In genomic region chr10:63986536-63986935, GRCh38 we compare ENCODE assay signal across 33 cellular contexts.
"Had no signal": no experiment of that assay in that cellular context is flagged by ENCODE, and none has a peak within 500 bp of the region (broad histone marks: within the 10 kb centered on the region; RNA-seq: fewer than 3 reads in every experiment).

No MANE protein-coding gene starts in this region.

- H3K4me1 Mint-ChIP-seq: activated naive CD4-positive, alpha-beta T cell treated with anti-CD3 and anti-CD28 coated beads, Interleukin-2, amount 50 U/mL, for 24 hours; activated naive CD8-positive, alpha-beta T cell treated with anti-CD3 and anti-CD28 coated beads for 36 hours; activated naive CD8-positive, alpha-beta T cell treated with anti-CD3 and anti-CD28 coated beads, Interleukin-2, amount 50 U/mL, for 24 hours; T-helper 17 cell had no signal

- H3K9me3 ChIP-seq: adrenal gland, body of pancreas, esophagus squamous epithelium had no signal

- FAIRE-seq: colon had no signal

- DNase-seq: activated B cell treated with CpG ODN at 0.5 μM for 24 hours; activated CD4-positive, alpha-beta T cell treated with anti-CD3 and anti-CD28 coated beads for 48 hours; activated CD4-positive, alpha-beta T cell treated with anti-CD3 and anti-CD28 coated beads, Interleukin-2, amount 50 U/mL, for 1 hour; activated CD4-positive, alpha-beta T cell treated with anti-CD3 and anti-CD28 coated beads, Interleukin-2, amount 50 U/mL, for 48 hours; activated CD8-positive, alpha-beta memory T cell treated with anti-CD3 and anti-CD28 coated beads for 24 hours; activated CD8-positive, alpha-beta T cell treated with anti-CD3 and anti-CD28 coated beads for 36 hours; activated effector memory CD4-positive, alpha-beta T cell treated with anti-CD3 and anti-CD28 coated beads, Interleukin-2, amount 50 U/mL, for 16 hours; activated naive CD4-positive, alpha-beta T cell treated with anti-CD3 and anti-CD28 coated beads for 36 hours; activated naive CD8-positive, alpha-beta T cell treated with anti-CD3 and anti-CD28 coated beads for 36 hours; activated naive CD8-positive, alpha-beta T cell treated with anti-CD3 and anti-CD28 coated beads, Interleukin-2, amount 50 U/mL, for 24 hours; activated T-cell treated with anti-CD3 and anti-CD28 coated beads, Interleukin-2, amount 50 U/mL, for 48 hours; adrenal gland; amygdala; aorta; body of pancreas; cortex of kidney; dermis blood vessel endothelial cell; effector CD4-positive, alpha-beta T cell; effector memory CD8-positive, alpha-beta T cell; erythroblast; esophagus squamous epithelium; foreskin melanocyte; T-helper 1 cell; T-helper 17 cell; T1000; WERI-Rb-1 had no signal

- ATAC-seq: activated CD4-positive, CD25-positive, alpha-beta regulatory T cell treated with anti-CD3 and anti-CD28 coated beads, Interleukin-2, amount 50 U/mL, for 24 hours; activated CD8-positive, alpha-beta T cell treated with anti-CD3 and anti-CD28 coated beads for 36 hours; activated naive CD8-positive, alpha-beta T cell treated with anti-CD3 and anti-CD28 coated beads, Interleukin-2, amount 50 U/mL, for 24 hours; body of pancreas; effector memory CD8-positive, alpha-beta T cell; gastroesophageal sphincter; T-helper 17 cell had no signal

- H3K4me1 ChIP-seq: adrenal gland, body of pancreas, esophagus squamous epithelium, gastroesophageal sphincter had no signal

- H3K36me3 ChIP-seq: adrenal gland, esophagus squamous epithelium, gastroesophageal sphincter, WERI-Rb-1 had no signal

- H3K27ac Mint-ChIP-seq: activated B cell treated with CpG ODN at 0.5 μM for 24 hours; activated CD8-positive, alpha-beta T cell treated with anti-CD3 and anti-CD28 coated beads for 36 hours; activated naive CD4-positive, alpha-beta T cell treated with anti-CD3 and anti-CD28 coated beads for 36 hours; activated naive CD4-positive, alpha-beta T cell treated with anti-CD3 and anti-CD28 coated beads, Interleukin-2, amount 50 U/mL, for 24 hours; activated naive CD8-positive, alpha-beta T cell treated with anti-CD3 and anti-CD28 coated beads for 36 hours; activated naive CD8-positive, alpha-beta T cell treated with anti-CD3 and anti-CD28 coated beads, Interleukin-2, amount 50 U/mL, for 24 hours; activated T-helper 1 cell treated with anti-CD3 and anti-CD28 coated beads, Interleukin-12 subunit alpha, Interleukin-12 subunit beta, Interleukin-2, Interleukin-4 antibody, amounts not matched to agents 30 ng/mL and 10 ng/mL and 1 ng/mL, durations not matched to agents 14 hours and 24 hours and 36 hours; activated T-helper 2 cell treated with anti-CD3 and anti-CD28 coated beads, Interferon-gamma antibody, Interleukin-2, Interleukin-4, amounts not matched to agents 10 μg/mL and 5 μg/mL and 100 μg/mL, durations not matched to agents 14 hours and 24 hours and 36 hours; effector memory CD8-positive, alpha-beta T cell; T-helper 17 cell; T-helper 2 cell treated with Interferon-gamma antibody and Interleukin-4, amounts not matched to agents 5 μg/mL and 100 μg/mL, for 36 hours had no signal

- H3K36me3 Mint-ChIP-seq: activated naive CD4-positive, alpha-beta T cell treated with anti-CD3 and anti-CD28 coated beads, Interleukin-2, amount 50 U/mL, for 24 hours; activated naive CD8-positive, alpha-beta T cell treated with anti-CD3 and anti-CD28 coated beads for 36 hours had no signal

- H3K27me3 ChIP-seq: adrenal gland, body of pancreas, esophagus squamous epithelium, gastroesophageal sphincter had no signal

- H3K27me3 Mint-ChIP-seq: activated B cell treated with CpG ODN at 0.5 μM for 24 hours; activated naive CD8-positive, alpha-beta T cell treated with anti-CD3 and anti-CD28 coated beads for 36 hours; effector memory CD8-positive, alpha-beta T cell; T-helper 17 cell had no signal

- H3K4me3 ChIP-seq: adrenal gland, body of pancreas, esophagus squamous epithelium, gastroesophageal sphincter had no signal

- H3K4me3 Mint-ChIP-seq: activated B cell treated with CpG ODN at 0.5 μM for 24 hours; activated CD8-positive, alpha-beta T cell treated with anti-CD3 and anti-CD28 coated beads for 36 hours; activated naive CD4-positive, alpha-beta T cell treated with anti-CD3 and anti-CD28 coated beads for 36 hours; activated naive CD4-positive, alpha-beta T cell treated with anti-CD3 and anti-CD28 coated beads, Interleukin-2, amount 50 U/mL, for 24 hours; activated naive CD8-positive, alpha-beta T cell treated with anti-CD3 and anti-CD28 coated beads for 36 hours; activated naive CD8-positive, alpha-beta T cell treated with anti-CD3 and anti-CD28 coated beads, Interleukin-2, amount 50 U/mL, for 24 hours; activated T-helper 1 cell treated with anti-CD3 and anti-CD28 coated beads, Interleukin-12 subunit alpha, Interleukin-12 subunit beta, Interleukin-2, Interleukin-4 antibody, amounts not matched to agents 30 ng/mL and 10 ng/mL and 1 ng/mL, durations not matched to agents 14 hours and 24 hours and 36 hours; effector memory CD8-positive, alpha-beta T cell; T-helper 17 cell; T-helper 2 cell treated with Interferon-gamma antibody and Interleukin-4, amounts not matched to agents 5 μg/mL and 100 μg/mL, for 36 hours had no signal

- H3K9me3 Mint-ChIP-seq: activated naive CD4-positive, alpha-beta T cell treated with anti-CD3 and anti-CD28 coated beads for 36 hours; activated naive CD4-positive, alpha-beta T cell treated with anti-CD3 and anti-CD28 coated beads, Interleukin-2, amount 50 U/mL, for 24 hours; activated naive CD8-positive, alpha-beta T cell treated with anti-CD3 and anti-CD28 coated beads for 36 hours; activated naive CD8-positive, alpha-beta T cell treated with anti-CD3 and anti-CD28 coated beads, Interleukin-2, amount 50 U/mL, for 24 hours; activated T-helper 2 cell treated with anti-CD3 and anti-CD28 coated beads, Interferon-gamma antibody, Interleukin-2, Interleukin-4, amounts not matched to agents 10 μg/mL and 5 μg/mL and 100 μg/mL, durations not matched to agents 14 hours and 24 hours and 36 hours; effector memory CD8-positive, alpha-beta T cell had no signal

- H3K27ac ChIP-seq: adrenal gland, body of pancreas, esophagus squamous epithelium, gastroesophageal sphincter, WERI-Rb-1 had no signal
